In genomic region chr12:122974892-122975789, GRCh38 we compare ENCODE assay signal across 8 cellular contexts. TPM values are rescaled to one million over a fixed set of nuclear protein-coding genes. Genes with fewer than 3 reads are reported as not detected.
DNase-seq lines count a peak whose midpoint lies in the region; ATAC-seq and TF ChIP-seq lines count a peak whose summit lies in the region.

TSS of gene OGFOD2 (plus strand) at chr12:122975244. CDS start at chr12:122975252, 8 bp downstream.

- H3K9me3 ChIP-seq in OCI-LY3 (ENCODE audit: insufficient read depth, low read length) (no peaks in the 10 kb centered on the region), mucosa of descending colon (no peaks in the 10 kb centered on the region)

- ATAC-seq in GM21528 (IDR thresholded peaks at IDR 0.05; ENCODE audit: low FRiP score, unreplicated experiment) (peak; percentile 68), mucosa of descending colon (peak; percentile 89)

- TF ChIP-seq CTCF in OCI-LY3 (IDR thresholded peaks at IDR 0.05; ENCODE audit: low read depth, low read length) (no peak), epithelial cell of esophagus (IDR thresholded peaks at IDR 0.05; ENCODE audit: insufficient read depth, low read depth, low read length, missing control alignments) (no peak), mucosa of descending colon (IDR thresholded peaks at IDR 0.05) (no peak)

- peak within 1 kb of the TSS; percentile 89 for H3K4me3 ChIP-seq in OCI-LY3 (ENCODE audit: low read length)
- peak within 1 kb of the TSS; percentile 96 for H3K4me3 ChIP-seq in epithelial cell of esophagus (ENCODE audit: low read length)
- H3K4me3 ChIP-seq in mucosa of descending colon, result peak within 1 kb of the TSS; percentile 90

- H3K4me1 ChIP-seq in OCI-LY3 (ENCODE audit: low read length) (peaks cover 16% of the 10 kb centered on the region), mucosa of descending colon (ENCODE audit: low read depth) (peaks cover 28% of the 10 kb centered on the region)

- peak within 1 kb of the TSS; percentile 89 for H3K27ac ChIP-seq in OCI-LY3 (ENCODE audit: low read length)

- H4K20me1 ChIP-seq in OCI-LY3 (ENCODE audit: insufficient read depth, low read length), result no peaks in the 10 kb centered on the region

- peak; percentile 96 for DNase-seq in DMS 273 (lab: John Stamatoyannopoulos, UW; ENCODE audit: unreplicated experiment)
- peak; percentile 88 for DNase-seq in HuH-7.5 (ENCODE audit: low spot score)
- peak; percentile 89 for DNase-seq in activated T-cell treated with anti-CD3 and anti-CD28 coated beads for 1 hour (ENCODE audit: low read depth)
- peak; percentile 91 for DNase-seq in epithelial cell of esophagus (ENCODE audit: low read depth)
- peak; percentile 95 for DNase-seq in mucosa of descending colon
- peak; percentile 86 to 88 for DNase-seq in stimulated activated CD8-positive, alpha-beta memory T cell treated with anti-CD3 and anti-CD28 coated beads, Interleukin-4, amount 100 ng/mL, for 1 hour (ENCODE audit: low read depth in 2 of 2, low spot score in 1 of 2)

- H3K79me2 ChIP-seq in OCI-LY3 (ENCODE audit: low read length), result peaks cover 17% of the 10 kb centered on the region

- peak within 1 kb of the TSS; percentile 98 for H2AFZ ChIP-seq in OCI-LY3 (ENCODE audit: low read depth, low read length)

- H3K4me2 ChIP-seq in OCI-LY3 (ENCODE audit: low read length), result peak within 1 kb of the TSS; percentile 97

- intact Hi-C loops in mucosa of descending colon (cut with DNase I, micrococcal nuclease), result no loop called here

- peak within 1 kb of the TSS; percentile 99 for H3K9ac ChIP-seq in OCI-LY3 (ENCODE audit: low read length)

- H3K27me3 ChIP-seq in OCI-LY3 (ENCODE audit: low read depth, low read length), result no peaks in the 10 kb centered on the region

- H3K36me3 ChIP-seq in OCI-LY3 (replicated peaks; ENCODE audit: low read depth, low read length), result no peaks in the 10 kb centered on the region
- H3K36me3 ChIP-seq in mucosa of descending colon (ENCODE audit: low read depth), result no peaks in the 10 kb centered on the region

RNA-seq across cellular contexts. Expression of gene OGFOD2, which starts in this region (rescaled TPM):
- 10 to 100 TPM; 17.0 to 25.0 (median 23.7) TPM for total RNA-seq in mucosa of descending colon

Comparison
In these comparisons a context has a peak if more than half of its experiments do, and no peak if none do; other contexts are left out.
1. Peak in every context shown above with its lines: DNase-seq, ATAC-seq, H3K4me3 ChIP-seq and H3K27ac ChIP-seq.